In the genomic region with DNA sequence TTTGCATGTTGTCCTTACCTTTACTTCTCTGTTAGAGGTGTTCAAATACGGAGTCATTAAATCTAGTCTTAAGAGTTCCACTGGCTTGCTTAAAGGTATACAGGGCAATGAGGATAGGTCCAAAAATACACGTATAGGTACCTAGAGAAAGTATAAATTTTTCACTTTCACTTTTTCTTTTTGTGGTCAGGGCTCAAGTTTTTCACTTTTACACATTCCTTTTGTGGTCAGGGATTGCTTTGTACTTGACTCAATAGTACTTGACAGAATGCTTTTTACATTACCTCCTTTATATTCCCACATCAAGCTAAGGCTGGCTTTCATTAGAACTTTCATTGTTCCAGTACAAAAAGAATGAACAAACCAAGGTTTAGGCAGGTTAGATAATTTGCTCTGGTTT, we compare ENCODE assay signal across 13 cellular contexts. TPM values are rescaled to one million over a fixed set of nuclear protein-coding genes. Genes with fewer than 3 reads are reported as not detected.
A peak's percentile ranks its signal among the peaks of the same experiment; 100 is the strongest.
DNase-seq lines count a peak whose midpoint lies in the region; ATAC-seq and TF ChIP-seq lines count a peak whose summit lies in the region.
"Had no signal": no experiment of that assay in that cellular context is flagged by ENCODE, and none has a peak within 500 bp of the region (broad histone marks: within the 10 kb centered on the region; RNA-seq: fewer than 3 reads in every experiment).

No MANE protein-coding gene starts in this region.

- H3K36me3 Mint-ChIP-seq in activated CD8-positive, alpha-beta T cell treated with anti-CD3 and anti-CD28 coated beads for 36 hours (ENCODE audit: low read depth) = peaks cover 67% of the 10 kb centered on the region
- H3K36me3 Mint-ChIP-seq in mesothelial cell of epicardium = peaks cover 60% of the 10 kb centered on the region

- H3K27ac Mint-ChIP-seq in activated CD8-positive, alpha-beta T cell treated with anti-CD3 and anti-CD28 coated beads for 36 hours = peak overlapping the region; percentile 56
- peak overlapping the region; percentile 79 for H3K27ac Mint-ChIP-seq in mesothelial cell of epicardium
- H3K27ac Mint-ChIP-seq: nephron; stimulated activated effector memory CD8-positive, alpha-beta T cell treated with anti-CD3 and anti-CD28 coated beads, Interleukin-12 subunit alpha, Interleukin-12 subunit beta, amount 100 ng/mL, for 72 hours; WTC11 had no signal

- H3K4me1 Mint-ChIP-seq in activated CD8-positive, alpha-beta T cell treated with anti-CD3 and anti-CD28 coated beads for 36 hours (ENCODE audit: low read depth) = peaks cover 24% of the 10 kb centered on the region
- no peaks in the 10 kb centered on the region for H3K4me1 Mint-ChIP-seq in mesothelial cell of epicardium
- H3K4me1 Mint-ChIP-seq: nephron had no signal

- CTCF ChIA-PET in activated CD8-positive, alpha-beta T cell treated with anti-CD3 and anti-CD28 coated beads for 36 hours (lab: Charles Lee) = interaction anchor here (1.1 to 2.5 kb wide), 4 partner anchors 11 to 228 kb away, joined by 3 to 15 read pairs (median 4); no protein-coding TSS in a partner anchor

- POLR2A ChIA-PET in activated CD8-positive, alpha-beta T cell treated with anti-CD3 and anti-CD28 coated beads for 36 hours (lab: Charles Lee) = no interaction called here

- TF ChIP-seq CTCF in activated CD8-positive, alpha-beta T cell treated with anti-CD3 and anti-CD28 coated beads for 36 hours (IDR thresholded peaks at IDR 0.05) = no peak
- no peak for TF ChIP-seq CTCF in mesothelial cell of epicardium (IDR thresholded peaks at IDR 0.05; ENCODE audit: unreplicated experiment)

- DNase-seq in activated CD8-positive, alpha-beta T cell treated with anti-CD3 and anti-CD28 coated beads for 36 hours = no peak
- DNase-seq in mesothelial cell of epicardium (ENCODE audit: low spot score in 2 of 2, unreplicated experiment in 2 of 2) = no peak
- DNase-seq in amniotic stem cell (lab: John Stamatoyannopoulos, UW) = no peak
- no peak for DNase-seq in SHP77 (lab: John Stamatoyannopoulos, UW)
- DNase-seq: NCI-H2107, RPMI8226, spleen had no signal

- ATAC-seq in GM18858 (IDR thresholded peaks at IDR 0.05; ENCODE audit: unreplicated experiment) (peak; percentile 81), HG02610 (IDR thresholded peaks at IDR 0.05; ENCODE audit: unreplicated experiment) (peak; percentile 87), GM21619 (IDR thresholded peaks at IDR 0.05; ENCODE audit: unreplicated experiment) (no peak)
- ATAC-seq in activated CD8-positive, alpha-beta T cell treated with anti-CD3 and anti-CD28 coated beads for 36 hours = peak; percentile 42
- ATAC-seq: stimulated activated effector memory CD8-positive, alpha-beta T cell treated with anti-CD3 and anti-CD28 coated beads, Interleukin-12 subunit alpha, Interleukin-12 subunit beta, amount 100 ng/mL, for 72 hours had no signal

- H3K4me3 Mint-ChIP-seq in activated CD8-positive, alpha-beta T cell treated with anti-CD3 and anti-CD28 coated beads for 36 hours = no peak overlapping the region
- no peak overlapping the region for H3K4me3 Mint-ChIP-seq in mesothelial cell of epicardium
- H3K4me3 Mint-ChIP-seq: nephron; stimulated activated effector memory CD8-positive, alpha-beta T cell treated with anti-CD3 and anti-CD28 coated beads, Interleukin-12 subunit alpha, Interleukin-12 subunit beta, amount 100 ng/mL, for 72 hours; WTC11 had no signal

- intact Hi-C loops in activated CD8-positive, alpha-beta T cell treated with anti-CD3 and anti-CD28 coated beads for 36 hours (cut with micrococcal nuclease) = no loop called here

- H3K27me3 Mint-ChIP-seq in activated CD8-positive, alpha-beta T cell treated with anti-CD3 and anti-CD28 coated beads for 36 hours = no peaks in the 10 kb centered on the region
- no peaks in the 10 kb centered on the region for H3K27me3 Mint-ChIP-seq in mesothelial cell of epicardium (ENCODE audit: low read depth)

- peaks cover 3% of the 10 kb centered on the region for H3K9me3 Mint-ChIP-seq in activated CD8-positive, alpha-beta T cell treated with anti-CD3 and anti-CD28 coated beads for 36 hours
- H3K9me3 Mint-ChIP-seq in mesothelial cell of epicardium = peaks cover 16% of the 10 kb centered on the region
- H3K9me3 Mint-ChIP-seq: stimulated activated effector memory CD8-positive, alpha-beta T cell treated with anti-CD3 and anti-CD28 coated beads, Interleukin-12 subunit alpha, Interleukin-12 subunit beta, amount 100 ng/mL, for 72 hours; WTC11 had no signal

RNA-seq across cellular contexts. Expression of gene TMEM184C, which starts 21.7 kb away (rescaled TPM):
- total RNA-seq in activated CD8-positive, alpha-beta T cell treated with anti-CD3 and anti-CD28 coated beads for 36 hours = 10 to 100 TPM; 13.2 to 18.4 TPM
- total RNA-seq in mesothelial cell of epicardium = 34.7 to 38.7 TPM (median 37.6 TPM) in 3 replicates

RNA-seq across cellular contexts. Expression of gene PRMT9, which starts 45.0 kb away (rescaled TPM):
- 1 to 10 TPM; 7.4 to 8.8 TPM for total RNA-seq in activated CD8-positive, alpha-beta T cell treated with anti-CD3 and anti-CD28 coated beads for 36 hours
- 13.6 to 14.8 TPM (median 13.6 TPM) in 3 replicates for total RNA-seq in mesothelial cell of epicardium
